16 cellular contexts compared by ENCODE assay signal in genomic region chr10:60921631-60922030, GRCh38. TPM values are rescaled to one million over a fixed set of nuclear protein-coding genes. Genes with fewer than 3 reads are reported as not detected.
DNase-seq lines count a peak whose midpoint lies in the region; ATAC-seq and TF ChIP-seq lines count a peak whose summit lies in the region.
"Had no signal": no experiment of that assay in that cellular context is flagged by ENCODE, and none has a peak within 500 bp of the region (broad histone marks: within the 10 kb centered on the region; RNA-seq: fewer than 3 reads in every experiment).

No MANE protein-coding gene starts in this region.

- H3K18ac ChIP-seq in IMR-90 (ENCODE audit: low read depth, low read length) = no peak overlapping the region

- no peak for TF ChIP-seq POLR2A in IMR-90 (IDR thresholded peaks at IDR 0.05; ENCODE audit: low read depth, low read length)

- H2AFZ ChIP-seq in IMR-90 (replicated peaks; ENCODE audit: low read length, poor library complexity) = peak overlapping the region; percentile 36
- H2AFZ ChIP-seq: GM23248 had no signal

- CTCF ChIA-PET in IMR-90 (lab: Yijun Ruan, JAX) = no interaction called here

- peak; percentile 3 for DNase-seq in COR-L47 (lab: John Stamatoyannopoulos, UW)
- DNase-seq in IMR-90 = no peak
- DNase-seq in NCI-H774 (lab: John Stamatoyannopoulos, UW) = peak; percentile 49
- DNase-seq in myocyte (ENCODE audit: low read depth) = peak; percentile 40
- DNase-seq in stimulated activated naive CD4-positive, alpha-beta T cell (lab: John Stamatoyannopoulos, UW) = no peak
- no peak for DNase-seq in GM13977 (ENCODE audit: low spot score)
- DNase-seq: activated CD8-positive, alpha-beta T cell treated with anti-CD3 and anti-CD28 coated beads for 36 hours; colonic mucosa; GM23248; NCI-H1092; NK-92 treated with Interleukin-12 subunit alpha and Interleukin-12 subunit beta, amount 100 ng/mL, for 24 hours; stimulated activated CD4-positive, alpha-beta T cell treated with anti-CD3 and anti-CD28 coated beads, Interleukin-2, amount 100 ng/mL, for 24 hours; stimulated activated naive B cell treated with anti-CD40 and anti-IgM and Interleukin-4, amounts not matched to agents 10 μg/mL and 1 μg/mL and 100 μg/mL, for 72 hours had no signal

- H2BK5ac ChIP-seq in IMR-90 (ENCODE audit: low read depth, low read length, poor library complexity, severe bottlenecking) = no peak overlapping the region

- no peak overlapping the region for H3K4me3 ChIP-seq in IMR-90 (ENCODE audit: insufficient read depth, low read depth, low read length)
- H3K4me3 ChIP-seq: adrenal gland, breast epithelium, colonic mucosa, GM23248 had no signal

- H3K4me2 ChIP-seq in IMR-90 (ENCODE audit: low read depth, low read length) = no peak overlapping the region

- no peak overlapping the region for H4K5ac ChIP-seq in IMR-90 (ENCODE audit: low read depth, low read length)

- no peak overlapping the region for H2BK15ac ChIP-seq in IMR-90 (ENCODE audit: low read depth, low read length)

- H3K9ac ChIP-seq in IMR-90 (ENCODE audit: low read depth, low read length) = no peak overlapping the region
- H3K9ac ChIP-seq: GM23248 had no signal

- in situ Hi-C loops in IMR-90 (cut with MboI; ENCODE audit: low sequenced_read_pairs) = no loop called here
- in situ Hi-C loops in GM13977 (cut with MboI; ENCODE audit: low pct_unique_long_range_greater_than_20kb, low sequenced_read_pairs, unreplicated experiment) = no loop called here

- peak overlapping the region; percentile 32; the same call in 1 of the 2 replicates for H3K14ac ChIP-seq in IMR-90 (replicated peaks; ENCODE audit: low read depth, low read length)

- H3K9me1 ChIP-seq in IMR-90 (ENCODE audit: insufficient read depth, low read length) = peaks cover 8% of the 10 kb centered on the region; the same call in 1 of the 2 replicates

- H3K27ac ChIP-seq in IMR-90 (ENCODE audit: insufficient read depth, low read length) = no peak overlapping the region
- H3K27ac ChIP-seq: adrenal gland, breast epithelium, colonic mucosa, GM23248 had no signal

- H3K27me3 ChIP-seq in IMR-90 (ENCODE audit: control insufficient read depth, insufficient read depth, low read length) = no peaks in the 10 kb centered on the region
- H3K27me3 ChIP-seq: adrenal gland, breast epithelium, colonic mucosa had no signal

- H4K20me1 ChIP-seq in IMR-90 (ENCODE audit: insufficient read depth, low read length) = no peaks in the 10 kb centered on the region; the same call in 1 of the 2 replicates

- peaks cover 10% of the 10 kb centered on the region for H3K4me1 ChIP-seq in IMR-90 (ENCODE audit: control insufficient read depth, insufficient read depth, low read length)
- H3K4me1 ChIP-seq: adrenal gland, breast epithelium, colonic mucosa had no signal

- peaks cover 2% of the 10 kb centered on the region; the same call in 1 of the 2 replicates for H3K9me3 ChIP-seq in IMR-90 (ENCODE audit: control insufficient read depth, insufficient read depth, low read length)
- H3K9me3 ChIP-seq: adrenal gland, breast epithelium, colonic mucosa had no signal

- POLR2A ChIA-PET in IMR-90 (lab: Charles Lee; ENCODE audit: unreplicated experiment) = no interaction called here

- peak overlapping the region; percentile 53; the same call in 1 of the 2 replicates for H3K4ac ChIP-seq in IMR-90 (ENCODE audit: low read depth, low read length)

- no peak overlapping the region for H3K56ac ChIP-seq in IMR-90 (ENCODE audit: extremely low read depth, insufficient read depth, low read length)

- no peaks in the 10 kb centered on the region; the same call in 1 of the 2 replicates for H3K36me3 ChIP-seq in IMR-90 (ENCODE audit: control insufficient read depth, insufficient read depth, low read length)
- H3K36me3 ChIP-seq: adrenal gland, breast epithelium, colonic mucosa had no signal

- TF ChIP-seq RAD21 in IMR-90 (IDR thresholded peaks at IDR 0.05; ENCODE audit: low read length) = no peak

- no peak for ATAC-seq in IMR-90 (ENCODE audit: low read depth)
- no peak for ATAC-seq in HG02885 (IDR thresholded peaks at IDR 0.05; ENCODE audit: poor library complexity, unreplicated experiment)
- ATAC-seq: activated CD8-positive, alpha-beta T cell treated with anti-CD3 and anti-CD28 coated beads for 36 hours; stimulated activated naive B cell treated with anti-CD40 and anti-IgM and Interleukin-4, amounts not matched to agents 10 μg/mL and 1 μg/mL and 100 μg/mL, for 72 hours had no signal

- H3K79me1 ChIP-seq in IMR-90 (ENCODE audit: low read depth in 1 of 2, low read length in 2 of 2) = peaks cover 31 to 58% of the 10 kb centered on the region in 2 experiments

- H3K23ac ChIP-seq in IMR-90 (ENCODE audit: low read depth, low read length) = no peak overlapping the region

- dilution Hi-C loops in IMR-90 (cut with HindIII; ENCODE audit: low sequenced_read_pairs, unreplicated experiment) = no loop called here

- 0 out of 2 replicates have a peak overlapping the region, but pooled peaks have one; percentile 21 for H2BK120ac ChIP-seq in IMR-90 (ENCODE audit: low read depth, low read length)

- no peak overlapping the region; the same call in 1 of the 2 replicates for H2BK20ac ChIP-seq in IMR-90 (ENCODE audit: low read depth, low read length)

- no TSS peak for BruUV-seq in IMR-90 (replicated peaks; lab: Mats Ljungman, UMichigan)

- H2AK9ac ChIP-seq in IMR-90 (replicated peaks; ENCODE audit: low read depth, low read length, poor library complexity) = no peak overlapping the region

- H4K8ac ChIP-seq in IMR-90 (ENCODE audit: low read depth in 2 of 2, low read length in 2 of 2) = no peak overlapping the region

- intact Hi-C loops in IMR-90 (cut with micrococcal nuclease) = no loop called here

- TF ChIP-seq CTCF in IMR-90 (conservative IDR thresholded peaks at IDR 0.05; ENCODE audit: low read depth, low read length) = no peak
- no peak for TF ChIP-seq CTCF in GM13977 (IDR thresholded peaks at IDR 0.05; ENCODE audit: extremely low read depth, insufficient read depth, missing control alignments)

- WGBS in IMR-90 (ENCODE audit: extremely low coverage in 2 of 2, insufficient read length in 1 of 2), 2 experiments = 63% methylated on average over 1 of the region's 2 CpGs; no CpG with 5 or more reads in 1 of the 2 experiments

- 0 out of 2 replicates have a peak overlapping the region, but pooled peaks have one; percentile 35 for H4K91ac ChIP-seq in IMR-90 (ENCODE audit: insufficient read depth, low read depth, low read length)

- no peak overlapping the region; the same call in 1 of the 2 replicates for H2AK5ac ChIP-seq in IMR-90 (ENCODE audit: low read depth, low read length)

TF ChIP-seq in IMR-90, 13 proteins besides CTCF, POLR2A, EP300 and RAD21:
- TF ChIP-seq, protein P1, sequence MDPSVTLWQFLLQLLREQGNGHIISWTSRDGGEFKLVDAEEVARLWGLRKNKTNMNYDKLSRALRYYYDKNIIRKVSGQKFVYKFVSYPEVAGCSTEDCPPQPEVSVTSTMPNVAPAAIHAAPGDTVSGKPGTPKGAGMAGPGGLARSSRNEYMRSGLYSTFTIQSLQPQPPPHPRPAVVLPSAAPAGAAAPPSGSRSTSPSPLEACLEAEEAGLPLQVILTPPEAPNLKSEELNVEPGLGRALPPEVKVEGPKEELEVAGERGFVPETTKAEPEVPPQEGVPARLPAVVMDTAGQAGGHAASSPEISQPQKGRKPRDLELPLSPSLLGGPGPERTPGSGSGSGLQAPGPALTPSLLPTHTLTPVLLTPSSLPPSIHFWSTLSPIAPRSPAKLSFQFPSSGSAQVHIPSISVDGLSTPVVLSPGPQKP (IDR thresholded peaks at IDR 0.05; ENCODE audit: borderline replicate concordance, low read depth, low read length) = no peak
- no peak for TF ChIP-seq SMC3 (IDR thresholded peaks at IDR 0.05; ENCODE audit: low read depth, low read length)
- no peak for TF ChIP-seq CEBPB (IDR thresholded peaks at IDR 0.05; ENCODE audit: low read depth, low read length)
- TF ChIP-seq FOS (IDR thresholded peaks at IDR 0.05; ENCODE audit: low read depth, low read length) = no peak
- TF ChIP-seq, protein P2, sequence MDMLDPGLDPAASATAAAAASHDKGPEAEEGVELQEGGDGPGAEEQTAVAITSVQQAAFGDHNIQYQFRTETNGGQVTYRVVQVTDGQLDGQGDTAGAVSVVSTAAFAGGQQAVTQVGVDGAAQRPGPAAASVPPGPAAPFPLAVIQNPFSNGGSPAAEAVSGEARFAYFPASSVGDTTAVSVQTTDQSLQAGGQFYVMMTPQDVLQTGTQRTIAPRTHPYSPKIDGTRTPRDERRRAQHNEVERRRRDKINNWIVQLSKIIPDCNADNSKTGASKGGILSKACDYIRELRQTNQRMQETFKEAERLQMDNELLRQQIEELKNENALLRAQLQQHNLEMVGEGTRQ (IDR thresholded peaks at IDR 0.05; ENCODE audit: low read depth, low read length) = no peak
- TF ChIP-seq MXI1 (IDR thresholded peaks at IDR 0.05; ENCODE audit: borderline replicate concordance, low read depth, low read length) = no peak
- no peak for TF ChIP-seq RFX5 (IDR thresholded peaks at IDR 0.05; ENCODE audit: low read depth, low read length)
- no peak for TF ChIP-seq NFE2L2 (IDR thresholded peaks at IDR 0.05; ENCODE audit: low read depth, low read length)
- TF ChIP-seq CHD1 (IDR thresholded peaks at IDR 0.05; ENCODE audit: low read depth, low read length) = no peak
- TF ChIP-seq MAFK (IDR thresholded peaks at IDR 0.05; ENCODE audit: low read depth, low read length) = no peak
- no peak for TF ChIP-seq MAZ (IDR thresholded peaks at IDR 0.05; ENCODE audit: borderline replicate concordance, low read depth, low read length)
- no peak for TF ChIP-seq BHLHE40 (IDR thresholded peaks at IDR 0.05; ENCODE audit: low read depth, low read length)
- TF ChIP-seq RCOR1 (IDR thresholded peaks at IDR 0.05; ENCODE audit: insufficient replicate concordance, low read length) = no peak

RNA-seq across cellular contexts. Expression of gene RHOBTB1, which starts 22.4 kb away (rescaled TPM):
- total RNA-seq in IMR-90 (2012; rRNA removed) (15.2 and 18.9 TPM in 2 replicates), myocyte (29.6 and 33.7 TPM in 2 replicates)
- polyA plus RNA-seq in IMR-90 (2012; rRNA removed) = 8.8 and 8.9 TPM in 2 replicates
- polyA plus RNA-seq in IMR-90 (2012; cell fraction: cytosol; rRNA removed) = 3.7 and 4.9 TPM in 2 replicates
- 3.6 and 19.2 TPM in 2 replicates for polyA plus RNA-seq in IMR-90 (2012; cell fraction: nucleus; rRNA removed; ENCODE audit: low replicate concordance)
- polyA plus RNA-seq in myocyte (2012) = 25.2 TPM

Comparison
In these comparisons a context has a peak if more than half of its experiments do, and no peak if none do; other contexts are left out.
1. DNase-seq: peak in COR-L47 (single experiment), NCI-H774 (single experiment) and myocyte (single experiment); none in IMR-90 (single experiment), stimulated activated naive CD4-positive, alpha-beta T cell (0 of 6) and GM13977 (single experiment).